20 cellular contexts compared by ENCODE assay signal in the genomic region with DNA sequence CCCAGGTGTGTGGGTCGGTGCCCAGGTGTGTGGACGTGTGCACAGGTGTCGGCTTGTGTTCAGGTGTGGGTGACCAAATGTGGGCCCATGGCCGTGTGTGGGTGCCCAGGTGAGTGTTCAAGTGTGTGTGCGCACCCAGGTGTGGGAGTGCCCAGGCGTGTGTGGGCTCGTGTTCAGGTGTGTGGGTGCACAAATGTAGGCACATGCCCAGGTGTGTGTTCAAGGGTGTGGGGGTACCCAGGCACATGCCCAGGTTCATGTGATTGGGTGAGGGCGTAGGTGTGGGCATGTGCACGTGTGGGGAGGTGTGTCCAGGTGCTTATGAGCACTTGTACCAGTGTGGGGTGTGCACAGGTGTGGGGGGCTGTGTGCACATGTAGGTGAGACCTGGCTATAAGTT. TPM values are rescaled to one million over a fixed set of nuclear protein-coding genes. Genes with fewer than 3 reads are reported as not detected.
DNase-seq lines count a peak whose midpoint lies in the region; ATAC-seq, FAIRE-seq and TF ChIP-seq lines count a peak whose summit lies in the region.
"Had no signal": no experiment of that assay in that cellular context is flagged by ENCODE, and none has a peak within 500 bp of the region (broad histone marks: within the 10 kb centered on the region; RNA-seq: fewer than 3 reads in every experiment).

No MANE protein-coding gene starts in this region.

- H3K36me3 ChIP-seq in HepG2 (replicated peaks in 1 of 2; ENCODE audit: control insufficient read depth in 1 of 2, insufficient read depth in 2 of 2, low read length in 2 of 2) (no peaks in the 10 kb centered on the region), right lobe of liver (no peaks in the 10 kb centered on the region), K562 (ENCODE audit: control insufficient read depth, insufficient read depth, low read length) (no peaks in the 10 kb centered on the region), neuronal stem cell (replicated peaks in 1 of 2; ENCODE audit: control insufficient read depth in 2 of 2, insufficient read depth in 2 of 2, low read length in 2 of 2) (peaks cover 10 to 49% of the 10 kb centered on the region in 2 donors), H7 (replicated peaks; ENCODE audit: control insufficient read depth, insufficient read depth, low read length) (no peaks in the 10 kb centered on the region)

- H3K27ac Mint-ChIP-seq in activated T-helper 17 cell treated with anti-CD3 and anti-CD28 coated beads, Interleukin-2, amount 50 U/mL, for 72 hours, result no peak overlapping the region
- H3K27ac Mint-ChIP-seq: CD4-positive, alpha-beta T cell; GM23338; IgD-negative memory B cell had no signal

- H3K27ac ChIP-seq in HepG2 (ENCODE audit: extremely low read length, insufficient read depth, low read length) (no peak overlapping the region), right lobe of liver (no peak overlapping the region), K562 (ENCODE audit: extremely low read depth, low read depth, low read length) (no peak overlapping the region), neuronal stem cell (replicated peaks; ENCODE audit: low read length) (no peak overlapping the region)
- H3K27ac ChIP-seq: 22Rv1, A549, C4-2B had no signal

- 16% methylated on average over 2 of the region's 9 CpGs for WGBS in HepG2 (ENCODE audit: low lambda C conversion rate)
- WGBS in right lobe of liver (ENCODE audit: insufficient coverage, low coverage, low lambda C conversion rate, missing lambda C conversion rate), result 26% methylated on average over 3 of the region's 9 CpGs
- 2% methylated on average over 6 of the region's 9 CpGs for WGBS in K562 (ENCODE audit: insufficient coverage, low coverage, missing lambda C conversion rate)
- WGBS in neuronal stem cell (ENCODE audit: extremely low coverage in 2 of 2, insufficient read length in 2 of 2, insufficient replicate concordance in 1 of 2), 2 donors, result no CpG with 5 or more reads among the region's 9 CpGs

- peak overlapping the region; percentile 25 for H3K14ac ChIP-seq in neuronal stem cell (ENCODE audit: low read length)

- BruUV-seq in HepG2 (replicated peaks; lab: Mats Ljungman, UMichigan) (no TSS peak), K562 (replicated peaks; lab: Mats Ljungman, UMichigan) (no TSS peak)

- TF ChIP-seq EP300 in HepG2 (IDR thresholded peaks at IDR 0.05; ENCODE audit: low read depth in 2 of 2, low read length in 2 of 2) (no peak), HepG2 (CRISPR knock-in tag; IDR thresholded peaks at IDR 0.05; ENCODE audit: borderline replicate concordance) (no peak), K562 (IDR thresholded peaks at IDR 0.05; ENCODE audit: low read length) (no peak)

- no peaks in the 10 kb centered on the region for H3K4me1 ChIP-seq in HepG2 (ENCODE audit: insufficient read depth, low read length)
- no peaks in the 10 kb centered on the region for H3K4me1 ChIP-seq in right lobe of liver
- H3K4me1 ChIP-seq in K562 (replicated peaks in 1 of 2; ENCODE audit: control insufficient read depth in 2 of 2, insufficient read depth in 2 of 2, low read length in 2 of 2), result peaks cover 0 to 57% of the 10 kb centered on the region in 2 experiments; a peak in 2 of 5 replicates
- H3K4me1 ChIP-seq in neuronal stem cell (ENCODE audit: control insufficient read depth in 2 of 2, insufficient read depth in 1 of 2, low read depth in 1 of 2, low read length in 2 of 2), result peaks cover 0 to 5% of the 10 kb centered on the region in 2 donors
- H3K4me1 ChIP-seq: A549 had no signal

- CTCF ChIA-PET in HepG2 (lab: Yijun Ruan, JAX; ENCODE audit: low intra/inter-chr PET ratio, low total read pairs), result no interaction called here
- CTCF ChIA-PET in K562 (lab: Yijun Ruan, JAX; ENCODE audit: low intra/inter-chr PET ratio), result no interaction called here

- no peak overlapping the region for H2BK120ac ChIP-seq in neuronal stem cell (ENCODE audit: low read depth, low read length)

- H2AK5ac ChIP-seq in neuronal stem cell (ENCODE audit: low read depth, low read length), result no peak overlapping the region

- H3K9me1 ChIP-seq in K562 (ENCODE audit: control insufficient read depth, insufficient read depth, low read length), result no peaks in the 10 kb centered on the region

- POLR2A ChIA-PET in HepG2 (lab: Yijun Ruan, JAX) (no interaction called here), K562 (lab: Yijun Ruan, JAX) (no interaction called here)

- no peak for FAIRE-seq in HepG2 (lab: Jason Lieb, UNC)
- FAIRE-seq in K562 (lab: Jason Lieb, UNC), result no peak
- FAIRE-seq: A549, H54, HTR-8/SVneo had no signal

- intact Hi-C loops in HepG2 (cut with micrococcal nuclease; ENCODE audit: unreplicated experiment), result no loop called here
- intact Hi-C loops in right lobe of liver (cut with DNase I), result no loop called here
- intact Hi-C loops in K562 (cut with micrococcal nuclease), result no loop called here

- H3K36me3 Mint-ChIP-seq in activated T-helper 17 cell treated with anti-CD3 and anti-CD28 coated beads, Interleukin-2, amount 50 U/mL, for 72 hours (ENCODE audit: low read depth), result no peaks in the 10 kb centered on the region
- H3K36me3 Mint-ChIP-seq: IgD-negative memory B cell had no signal

- H2AFZ ChIP-seq in HepG2 (ENCODE audit: low read length), result no peak overlapping the region
- H2AFZ ChIP-seq in K562 (ENCODE audit: low read depth, low read length), result no peak overlapping the region
- no peak overlapping the region for H2AFZ ChIP-seq in neuronal stem cell (ENCODE audit: low read length)
- H2AFZ ChIP-seq: GM23338 had no signal

- H4K20me1 ChIP-seq in HepG2 (ENCODE audit: insufficient read depth, low read length) (peaks cover 5% of the 10 kb centered on the region; the same call in 1 of the 2 replicates), K562 (replicated peaks; ENCODE audit: control insufficient read depth, insufficient read depth, low read length) (peaks cover 9% of the 10 kb centered on the region; the same call in 1 of the 2 replicates)

- in situ Hi-C loops in HepG2 (cut with HindIII; ENCODE audit: extremely low pct_ligation_motif_present, low pct_unique_long_range_greater_than_20kb), result no loop called here
- in situ Hi-C loops in K562 (cut with MboI), result no loop called here

- H4K91ac ChIP-seq in neuronal stem cell (ENCODE audit: low read depth, low read length, poor library complexity), result no peak overlapping the region

- no peak overlapping the region for H4K8ac ChIP-seq in neuronal stem cell (ENCODE audit: low read depth, low read length)

- H3K4me2 ChIP-seq in HepG2 (ENCODE audit: low read depth, low read length) (no peak overlapping the region), K562 (ENCODE audit: insufficient read depth, low read length) (no peak overlapping the region), neuronal stem cell (ENCODE audit: insufficient read depth, low read length, poor library complexity, severe bottlenecking) (no peak overlapping the region)
- H3K4me2 ChIP-seq: A549, GM23338 had no signal

- H3K27me3 ChIP-seq in HepG2 (ENCODE audit: control insufficient read depth in 1 of 2, insufficient read depth in 2 of 2, low read length in 2 of 2), result peaks cover 6 to 22% of the 10 kb centered on the region in 2 experiments; a peak in 4 of 5 replicates
- no peaks in the 10 kb centered on the region for H3K27me3 ChIP-seq in right lobe of liver
- peaks cover 0 to 37% of the 10 kb centered on the region in 2 experiments; a peak in 2 of 5 replicates for H3K27me3 ChIP-seq in K562 (ENCODE audit: control insufficient read depth in 2 of 2, insufficient read depth in 2 of 2, low read length in 2 of 2)
- no peaks in the 10 kb centered on the region for H3K27me3 ChIP-seq in neuronal stem cell (ENCODE audit: control insufficient read depth in 3 of 3, insufficient read depth in 3 of 3, low read depth in 1 of 3, low read length in 3 of 3)
- no peaks in the 10 kb centered on the region for H3K27me3 ChIP-seq in H7 (ENCODE audit: control insufficient read depth, insufficient read depth, low read length)

- H3K9ac ChIP-seq in HepG2 (ENCODE audit: insufficient read depth, low read depth, low read length) (no peak overlapping the region), K562 (ENCODE audit: insufficient read depth in 1 of 2, low read depth in 2 of 2, low read length in 2 of 2) (no peak overlapping the region), neuronal stem cell (ENCODE audit: low read depth, low read length, poor library complexity) (no peak overlapping the region)

- no peak for TF ChIP-seq POLR2A in HepG2 (IDR thresholded peaks at IDR 0.05; ENCODE audit: insufficient read depth in 1 of 2, low read depth in 2 of 2, low read length in 2 of 2)
- TF ChIP-seq POLR2A in right lobe of liver (IDR thresholded peaks at IDR 0.05), result no peak
- no peak for TF ChIP-seq POLR2A in K562 (conservative IDR thresholded peaks at IDR 0.05)

- no peaks in the 10 kb centered on the region for H3K79me2 ChIP-seq in HepG2 (ENCODE audit: insufficient read depth, low read length)
- no peaks in the 10 kb centered on the region for H3K79me2 ChIP-seq in K562 (ENCODE audit: control insufficient read depth, insufficient read depth, low read length)

- H3K9me3 ChIP-seq in HepG2 (ENCODE audit: low read length) (no peaks in the 10 kb centered on the region), right lobe of liver (no peaks in the 10 kb centered on the region), K562 (replicated peaks; ENCODE audit: control insufficient read depth, insufficient read depth, low read depth, low read length) (no peaks in the 10 kb centered on the region), neuronal stem cell (replicated peaks in 1 of 2; ENCODE audit: control insufficient read depth in 2 of 2, insufficient read depth in 1 of 2, low read depth in 1 of 2, low read length in 2 of 2) (no peaks in the 10 kb centered on the region)
- H3K9me3 ChIP-seq: A549 had no signal

- H3K4ac ChIP-seq in neuronal stem cell (ENCODE audit: low read length), result no peak overlapping the region

- ATAC-seq in HepG2 (no peak), right lobe of liver (no peak), K562 (no peak)
- ATAC-seq in activated T-helper 17 cell treated with anti-CD3 and anti-CD28 coated beads, Interleukin-2, amount 50 U/mL, for 72 hours (replicated peaks), result no peak
- ATAC-seq: A549, GM23338, HCT116 had no signal

- no peak overlapping the region for H3K4me3 Mint-ChIP-seq in activated T-helper 17 cell treated with anti-CD3 and anti-CD28 coated beads, Interleukin-2, amount 50 U/mL, for 72 hours
- H3K4me3 Mint-ChIP-seq: CD4-positive, alpha-beta T cell; GM23338; IgD-negative memory B cell had no signal

- TF ChIP-seq CTCF in HepG2 (CRISPR knock-in tag; IDR thresholded peaks at IDR 0.05) (no peak), right lobe of liver (IDR thresholded peaks at IDR 0.05) (no peak), K562 (IDR thresholded peaks at IDR 0.05 in 2 of 3, conservative IDR thresholded peaks at IDR 0.05 in 1 of 3; ENCODE audit: insufficient read depth in 2 of 3, low read depth in 1 of 3, low read length in 3 of 3) (no peak)

- H3K27me3 Mint-ChIP-seq in activated T-helper 17 cell treated with anti-CD3 and anti-CD28 coated beads, Interleukin-2, amount 50 U/mL, for 72 hours, result no peaks in the 10 kb centered on the region
- H3K27me3 Mint-ChIP-seq: CD4-positive, alpha-beta T cell had no signal

- H3K9me3 Mint-ChIP-seq in activated T-helper 17 cell treated with anti-CD3 and anti-CD28 coated beads, Interleukin-2, amount 50 U/mL, for 72 hours, result no peaks in the 10 kb centered on the region
- H3K9me3 Mint-ChIP-seq: CD4-positive, alpha-beta T cell; GM23338; IgD-negative memory B cell had no signal

- no peak overlapping the region for H3K23ac ChIP-seq in neuronal stem cell (ENCODE audit: low read depth, low read length, poor library complexity)

- no peak overlapping the region for H3K18ac ChIP-seq in neuronal stem cell (ENCODE audit: low read length)

- H2BK15ac ChIP-seq in neuronal stem cell (ENCODE audit: low read length), result no peak overlapping the region

- no peak overlapping the region for H3K4me3 ChIP-seq in HepG2 (replicated peaks in 1 of 3; ENCODE audit: insufficient read depth in 1 of 3, low read depth in 2 of 3, low read length in 3 of 3)
- no peak overlapping the region for H3K4me3 ChIP-seq in right lobe of liver
- no peak overlapping the region for H3K4me3 ChIP-seq in K562
- H3K4me3 ChIP-seq in neuronal stem cell (ENCODE audit: low read length in 2 of 2), result peak overlapping the region in 1 of 2 donors; percentile 1
- no peak overlapping the region for H3K4me3 ChIP-seq in H7 (ENCODE audit: insufficient read depth, low read depth, low read length)
- H3K4me3 ChIP-seq: A549, GM23338 had no signal

- no peak for TF ChIP-seq RAD21 in HepG2 (CRISPR knock-in tag; IDR thresholded peaks at IDR 0.05)
- no peak for TF ChIP-seq RAD21 in K562 (CRISPR knock-in tag; conservative IDR thresholded peaks at IDR 0.05 in 1 of 2, IDR thresholded peaks at IDR 0.05 in 1 of 2)

- H3K4me1 Mint-ChIP-seq in activated T-helper 17 cell treated with anti-CD3 and anti-CD28 coated beads, Interleukin-2, amount 50 U/mL, for 72 hours, result no peaks in the 10 kb centered on the region
- H3K4me1 Mint-ChIP-seq: GM23338, IgD-negative memory B cell had no signal

- H2BK12ac ChIP-seq in neuronal stem cell (ENCODE audit: low read length), result no peak overlapping the region

- no peak for DNase-seq in HepG2 (ENCODE audit: low spot score)
- no peak for DNase-seq in right lobe of liver
- DNase-seq in K562 (ENCODE audit: extremely low read depth in 1 of 4, low spot score in 3 of 4), result no peak
- no peak for DNase-seq in neuronal stem cell (ENCODE audit: low spot score)
- no peak for DNase-seq in H7
- DNase-seq in activated effector memory CD4-positive, alpha-beta T cell treated with Interleukin-2 at 50 U/mL for 16 hours, result no peak
- DNase-seq: AML-193; CD4-positive, alpha-beta T cell; DMS153; DMS79; GDM1 had no signal

- H3K79me1 ChIP-seq in neuronal stem cell (ENCODE audit: low read depth, low read length), result no peaks in the 10 kb centered on the region

- H2BK5ac ChIP-seq in neuronal stem cell (ENCODE audit: low read length), result no peak overlapping the region

RNA-seq across cellular contexts. Expression of a gene that starts 42.8 kb away (rescaled TPM):
- total RNA-seq in HepG2 (2016; rRNA removed; fragmentation: Illumina TruSeq; extraction: Trizol) (21.8 and 22.3 TPM in 2 replicates), right lobe of liver (10 to 100 TPM in 5 of 6 experiments, 1 to 10 TPM in 1; 8.5 to 17.0 (median 14.1) TPM), K562 (2014; rRNA removed) (18.9 and 19.1 TPM in 2 replicates), K562 (2014; rRNA removed; fragmentation: Illumina TruSeq; extraction: Trizol) (9.0 and 16.7 TPM in 2 replicates), K562 (2015; rRNA removed; fragmentation: Illumina TruSeq; extraction: Trizol) (18.9 and 19.2 TPM in 2 replicates), K562 (2021) (23.6 and 24.9 TPM in 2 replicates)
- 10.4 and 12.3 TPM in 2 replicates for total RNA-seq in HepG2 (2016; cell fraction: cytosol; rRNA removed; fragmentation: Illumina TruSeq; extraction: Trizol; ENCODE audit: low read depth)
- total RNA-seq in HepG2 (2016; cell fraction: insoluble cytoplasmic fraction; rRNA removed; fragmentation: Illumina TruSeq; extraction: Trizol), result 21.2 and 23.8 TPM in 2 replicates
- 16.9 and 20.1 TPM in 2 replicates for total RNA-seq in HepG2 (2016; cell fraction: membrane; rRNA removed; fragmentation: Illumina TruSeq; extraction: Trizol)
- 12.2 and 12.9 TPM in 2 replicates for total RNA-seq in HepG2 (2016; cell fraction: nucleus; rRNA removed; fragmentation: Illumina TruSeq; extraction: Trizol)
- polyA plus RNA-seq in HepG2 (2011; rRNA removed) (27.7 and 37.6 TPM in 2 replicates), K562 (2011; rRNA removed) (30.4 and 33.3 TPM in 2 replicates), K562 (2014; fragmentation: Illumina TruSeq; extraction: Trizol) (36.8 and 46.3 TPM in 2 replicates), K562 (2014; fragmentation: Nextera tagmentation; extraction: Ambion mirVana) (under 1 TPM; 0.17 to 0.41 TPM), K562 (2014; rRNA removed) (24.3 and 27.5 TPM in 2 replicates)
- 24.6 and 33.1 TPM in 2 replicates for polyA plus RNA-seq in HepG2 (2011; cell fraction: cytosol; rRNA removed)
- 72.4 and 74.8 TPM in 2 replicates for polyA plus RNA-seq in HepG2 (2011; cell fraction: nucleus; rRNA removed)
- 15.8 and 25.3 TPM in 2 replicates for polyA plus RNA-seq in HepG2 (2012)
- polyA plus RNA-seq in HepG2 (2016; cell fraction: cytosol; fragmentation: Illumina TruSeq; extraction: Trizol; ENCODE audit: low read depth), result 8.6 and 10.0 TPM in 2 replicates
- polyA plus RNA-seq in HepG2 (2016; cell fraction: insoluble cytoplasmic fraction; fragmentation: Illumina TruSeq; extraction: Trizol; ENCODE audit: low read depth), result 23.8 and 24.4 TPM in 2 replicates
- 15.0 and 16.7 TPM in 2 replicates for polyA plus RNA-seq in HepG2 (2016; cell fraction: membrane; fragmentation: Illumina TruSeq; extraction: Trizol; ENCODE audit: low read depth)
- 23.4 and 24.8 TPM in 2 replicates for polyA plus RNA-seq in HepG2 (2016; cell fraction: nucleus; fragmentation: Illumina TruSeq; extraction: Trizol; ENCODE audit: insufficient read depth, low read depth)
- polyA minus RNA-seq in HepG2 (2011; rRNA and poly(A)+ RNA removed; ENCODE audit: low replicate concordance), result 21.3 and 36.0 TPM in 2 replicates
- 7.4 and 16.7 TPM in 2 replicates for polyA minus RNA-seq in HepG2 (2011; cell fraction: cytosol; rRNA and poly(A)+ RNA removed)
- polyA minus RNA-seq in HepG2 (2011; cell fraction: nucleus; rRNA and poly(A)+ RNA removed), result 8.7 and 9.8 TPM in 2 replicates
- 14.8 and 29.8 TPM in 2 replicates for total RNA-seq in K562 (2011; cell fraction: chromatin; rRNA removed; ENCODE audit: low replicate concordance)
- total RNA-seq in K562 (2011; cell fraction: nucleolus; rRNA removed), result 29.5 and 31.0 TPM in 2 replicates
- total RNA-seq in K562 (2011; cell fraction: nucleoplasm; rRNA removed), result 17.6 and 19.9 TPM in 2 replicates
- polyA plus RNA-seq in K562 (2011; cell fraction: cytosol; rRNA removed), result 32.0 and 48.0 TPM in 2 replicates
- 38.7 and 62.4 TPM in 2 replicates for polyA plus RNA-seq in K562 (2011; cell fraction: nucleus; rRNA removed)
- 19.2 and 26.7 TPM in 2 replicates for polyA plus RNA-seq in K562 (2012)
- polyA minus RNA-seq in K562 (2011; rRNA and poly(A)+ RNA removed), result 16.6 and 22.5 TPM in 2 replicates
- 10.3 and 13.7 TPM in 2 replicates for polyA minus RNA-seq in K562 (2011; cell fraction: cytosol; rRNA and poly(A)+ RNA removed)
- 7.5 and 12.7 TPM in 2 replicates for polyA minus RNA-seq in K562 (2011; cell fraction: nucleus; rRNA and poly(A)+ RNA removed)
- polyA plus RNA-seq in neuronal stem cell (2013, experiment 1 of 2), result 11.1 TPM
- polyA plus RNA-seq in neuronal stem cell (2013, experiment 2 of 2), result 11.5 TPM
- 10 to 100 TPM; 24.5 to 26.7 TPM for total RNA-seq in activated T-helper 17 cell treated with anti-CD3 and anti-CD28 coated beads, Interleukin-2, amount 50 U/mL, for 72 hours
- 17.3 and 20.2 TPM in 2 replicates for total RNA-seq in H7 (2014; rRNA removed; shearing (Covaris generic))

RNA-seq across cellular contexts. Expression of a gene that starts 54.0 kb away (rescaled TPM):
- 0.84 and 1.1 TPM in 2 replicates for total RNA-seq in HepG2 (2016; rRNA removed; fragmentation: Illumina TruSeq; extraction: Trizol)
- total RNA-seq in HepG2 (2016; cell fraction: cytosol; rRNA removed; fragmentation: Illumina TruSeq; extraction: Trizol; ENCODE audit: low read depth), result 0.35 and 0.40 TPM in 2 replicates
- 0.19 and 0.93 TPM in 2 replicates for total RNA-seq in HepG2 (2016; cell fraction: insoluble cytoplasmic fraction; rRNA removed; fragmentation: Illumina TruSeq; extraction: Trizol)
- 1.1 and 1.3 TPM in 2 replicates for total RNA-seq in HepG2 (2016; cell fraction: membrane; rRNA removed; fragmentation: Illumina TruSeq; extraction: Trizol)
- total RNA-seq in HepG2 (2016; cell fraction: nucleus; rRNA removed; fragmentation: Illumina TruSeq; extraction: Trizol), result 1.3 and 1.7 TPM in 2 replicates
- 0.74 and 2.3 TPM in 2 replicates for polyA plus RNA-seq in HepG2 (2011; rRNA removed)
- polyA plus RNA-seq in HepG2 (2011; cell fraction: cytosol; rRNA removed), result 0.62 and 0.65 TPM in 2 replicates
- 7.2 and 9.9 TPM in 2 replicates for polyA plus RNA-seq in HepG2 (2011; cell fraction: nucleus; rRNA removed)
- 0.54 and 1.4 TPM in 2 replicates for polyA plus RNA-seq in HepG2 (2012)
- polyA plus RNA-seq in HepG2 (2016; cell fraction: cytosol; fragmentation: Illumina TruSeq; extraction: Trizol; ENCODE audit: low read depth), result 0.18 and 0.59 TPM in 2 replicates
- polyA plus RNA-seq in HepG2 (2016; cell fraction: insoluble cytoplasmic fraction; fragmentation: Illumina TruSeq; extraction: Trizol; ENCODE audit: low read depth), result 0.59 and 0.72 TPM in 2 replicates
- polyA plus RNA-seq in HepG2 (2016; cell fraction: membrane; fragmentation: Illumina TruSeq; extraction: Trizol; ENCODE audit: low read depth), result 0.64 and 0.85 TPM in 2 replicates
- 1.8 and 3.3 TPM in 2 replicates for polyA plus RNA-seq in HepG2 (2016; cell fraction: nucleus; fragmentation: Illumina TruSeq; extraction: Trizol; ENCODE audit: insufficient read depth, low read depth)
- polyA minus RNA-seq in HepG2 (2011; rRNA and poly(A)+ RNA removed; ENCODE audit: low replicate concordance), result 0.62 and 1.2 TPM in 2 replicates
- polyA minus RNA-seq in HepG2 (2011; cell fraction: cytosol; rRNA and poly(A)+ RNA removed), result 0.88 and 1.3 TPM in 2 replicates
- polyA minus RNA-seq in HepG2 (2011; cell fraction: nucleus; rRNA and poly(A)+ RNA removed), result 0.90 and 3.0 TPM in 2 replicates
- total RNA-seq in right lobe of liver, result under 1 TPM in 2 of 6 experiments, not detected in 4; 0.12 to 0.49 TPM
- 0.84 and 4.1 TPM in 2 replicates for total RNA-seq in K562 (2011; cell fraction: chromatin; rRNA removed; ENCODE audit: low replicate concordance)
- 1.8 and 2.1 TPM in 2 replicates for total RNA-seq in K562 (2011; cell fraction: nucleolus; rRNA removed)
- total RNA-seq in K562 (2011; cell fraction: nucleoplasm; rRNA removed), result 0.84 and 1.2 TPM in 2 replicates
- total RNA-seq in K562 (2014; rRNA removed), result not detected in 2 replicates
- total RNA-seq in K562 (2014; rRNA removed; fragmentation: Illumina TruSeq; extraction: Trizol), result not detected in 2 replicates
- 0.19 TPM in 1 of 2 replicates, not detected in the other for total RNA-seq in K562 (2015; rRNA removed; fragmentation: Illumina TruSeq; extraction: Trizol)
- total RNA-seq in K562 (2021), result 0.22 TPM in 2 replicates
- 0.14 and 0.24 TPM in 2 replicates for polyA plus RNA-seq in K562 (2011; rRNA removed)
- 0.34 and 0.55 TPM in 2 replicates for polyA plus RNA-seq in K562 (2011; cell fraction: cytosol; rRNA removed)
- 0.65 and 2.2 TPM in 2 replicates for polyA plus RNA-seq in K562 (2011; cell fraction: nucleus; rRNA removed)
- 0.18 and 0.24 TPM in 2 replicates for polyA plus RNA-seq in K562 (2012)
- polyA plus RNA-seq in K562 (2014; fragmentation: Illumina TruSeq; extraction: Trizol), result 0.06 and 0.44 TPM in 2 replicates
- polyA plus RNA-seq in K562 (2014; fragmentation: Nextera tagmentation; extraction: Ambion mirVana), result not detected
- polyA plus RNA-seq in K562 (2014; rRNA removed), result 0.46 and 0.52 TPM in 2 replicates
- 0.39 TPM in 1 of 2 replicates, not detected in the other for polyA minus RNA-seq in K562 (2011; rRNA and poly(A)+ RNA removed)
- polyA minus RNA-seq in K562 (2011; cell fraction: cytosol; rRNA and poly(A)+ RNA removed), result not detected in 2 replicates
- polyA minus RNA-seq in K562 (2011; cell fraction: nucleus; rRNA and poly(A)+ RNA removed), result 0.56 and 1.2 TPM in 2 replicates
- 24.4 TPM for polyA plus RNA-seq in neuronal stem cell (2013, experiment 1 of 2)
- 23.0 TPM for polyA plus RNA-seq in neuronal stem cell (2013, experiment 2 of 2)
- total RNA-seq in activated T-helper 17 cell treated with anti-CD3 and anti-CD28 coated beads, Interleukin-2, amount 50 U/mL, for 72 hours, result 1 to 10 TPM in 1 of 2 donors, under 1 TPM in 1; 0.09 to 3.3 TPM
- 22.2 and 23.6 TPM in 2 replicates for total RNA-seq in H7 (2014; rRNA removed; shearing (Covaris generic))
- polyA plus RNA-seq: IgD-negative memory B cell had no signal
